In the genomic region with DNA sequence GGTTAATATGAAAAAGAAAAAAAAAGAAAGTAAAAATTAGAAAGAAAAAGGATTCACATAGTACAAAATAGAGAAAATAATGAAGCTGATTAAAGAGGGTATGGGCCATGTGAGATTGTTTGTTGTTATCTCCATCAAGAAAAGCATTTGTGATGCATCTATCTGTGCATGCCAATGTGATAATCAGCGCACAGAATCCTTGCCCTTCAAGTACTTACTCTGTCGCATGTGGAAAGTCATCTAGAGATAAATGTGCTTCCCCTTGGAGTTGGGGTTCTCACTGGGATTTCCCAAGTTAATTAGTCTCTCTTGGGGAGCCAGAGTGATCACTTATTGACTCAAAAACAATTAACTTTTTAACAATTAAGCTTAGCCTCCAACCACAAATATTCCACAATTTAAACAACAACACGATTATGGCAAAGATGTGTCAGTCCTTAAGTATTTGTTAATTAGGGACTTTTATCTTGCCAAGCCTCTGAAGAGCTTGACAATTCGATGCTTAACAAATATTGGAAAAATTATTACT, we compare ENCODE assay signal across 21 cellular contexts.
"Had no signal": no experiment of that assay in that cellular context is flagged by ENCODE, and none has a peak within 500 bp of the region (broad histone marks: within the 10 kb centered on the region; RNA-seq: fewer than 3 reads in every experiment).

No MANE protein-coding gene starts in this region.

- H3K27ac Mint-ChIP-seq: activated B cell treated with CpG ODN at 0.5 μM for 24 hours; activated CD4-positive, alpha-beta memory T cell treated with anti-CD3 and anti-CD28 coated beads for 36 hours; activated CD4-positive, alpha-beta T cell treated with anti-CD3 and anti-CD28 coated beads, Interleukin-2, amount 10 ng/mL, durations not matched to agents 7 days and 5 days; activated naive CD4-positive, alpha-beta T cell treated with anti-CD3 and anti-CD28 coated beads, Interleukin-2, amount 10 ng/mL, durations not matched to agents 7 days and 5 days; activated naive CD8-positive, alpha-beta T cell treated with anti-CD3 and anti-CD28 coated beads for 36 hours; activated T-helper 2 cell treated with anti-CD3 and anti-CD28 coated beads, Interferon-gamma antibody, Interleukin-2, Interleukin-4, amounts not matched to agents 10 μg/mL and 5 μg/mL and 100 μg/mL, durations not matched to agents 14 hours and 24 hours and 36 hours; T-helper 17 cell had no signal

- H3K4me3 Mint-ChIP-seq: activated B cell treated with CpG ODN at 0.5 μM for 24 hours; activated CD4-positive, alpha-beta memory T cell treated with anti-CD3 and anti-CD28 coated beads for 36 hours; activated CD4-positive, alpha-beta T cell treated with anti-CD3 and anti-CD28 coated beads, Interleukin-2, amount 10 ng/mL, durations not matched to agents 7 days and 5 days; activated naive CD4-positive, alpha-beta T cell treated with anti-CD3 and anti-CD28 coated beads, Interleukin-2, amount 10 ng/mL, durations not matched to agents 7 days and 5 days; activated naive CD8-positive, alpha-beta T cell treated with anti-CD3 and anti-CD28 coated beads for 36 hours; activated T-cell treated with anti-CD3 and anti-CD28 coated beads, Interleukin-2, amount 50 U/mL, for 4 hours; T-helper 17 cell had no signal

- H3K9me3 Mint-ChIP-seq: activated B cell treated with CpG ODN at 0.5 μM for 24 hours; activated naive CD8-positive, alpha-beta T cell treated with anti-CD3 and anti-CD28 coated beads for 36 hours had no signal

- ATAC-seq: activated T-cell treated with anti-CD3 and anti-CD28 coated beads, Interleukin-2, amount 50 U/mL, for 4 hours; PC-3; T-helper 17 cell had no signal

- DNase-seq: activated B cell treated with CpG ODN at 0.5 μM for 24 hours; activated CD4-positive, alpha-beta memory T cell treated with anti-CD3 and anti-CD28 coated beads for 36 hours; activated CD4-positive, alpha-beta T cell treated with anti-CD3 and anti-CD28 coated beads, Interleukin-2, amount 10 ng/mL, durations not matched to agents 7 days and 5 days; activated CD8-positive, alpha-beta memory T cell treated with anti-CD3 and anti-CD28 coated beads for 24 hours; activated gamma-delta T cell treated with Interleukin-2 at 50 U/mL for 16 hours; activated naive CD4-positive, alpha-beta T cell treated with anti-CD3 and anti-CD28 coated beads, Interleukin-2, amount 10 ng/mL, durations not matched to agents 7 days and 5 days; activated naive CD8-positive, alpha-beta T cell treated with anti-CD3 and anti-CD28 coated beads for 36 hours; activated T-cell treated with anti-CD3 and anti-CD28 coated beads, Interleukin-2, amount 50 U/mL, for 4 hours; cerebellar nuclear complex; Kasumi-1; NCI-H1105 treated with DMSO at 0.1 percent for 48 hours; NCI-H1436 treated with DMSO at 0.1 percent for 48 hours; NCI-H187 treated with DMSO at 0.1 percent for 48 hours; NCI-H2081 treated with DMSO at 0.1 percent for 48 hours; NCI-H446; NCI-H524; PC-3; SHP77 treated with DMSO at 0.1 percent for 48 hours; T-helper 17 cell; T-helper 9 cell had no signal

- H3K4me1 Mint-ChIP-seq: activated B cell treated with CpG ODN at 0.5 μM for 24 hours; activated naive CD8-positive, alpha-beta T cell treated with anti-CD3 and anti-CD28 coated beads for 36 hours had no signal

- H3K36me3 Mint-ChIP-seq: activated CD4-positive, alpha-beta memory T cell treated with anti-CD3 and anti-CD28 coated beads for 36 hours had no signal
